In the genomic region with DNA sequence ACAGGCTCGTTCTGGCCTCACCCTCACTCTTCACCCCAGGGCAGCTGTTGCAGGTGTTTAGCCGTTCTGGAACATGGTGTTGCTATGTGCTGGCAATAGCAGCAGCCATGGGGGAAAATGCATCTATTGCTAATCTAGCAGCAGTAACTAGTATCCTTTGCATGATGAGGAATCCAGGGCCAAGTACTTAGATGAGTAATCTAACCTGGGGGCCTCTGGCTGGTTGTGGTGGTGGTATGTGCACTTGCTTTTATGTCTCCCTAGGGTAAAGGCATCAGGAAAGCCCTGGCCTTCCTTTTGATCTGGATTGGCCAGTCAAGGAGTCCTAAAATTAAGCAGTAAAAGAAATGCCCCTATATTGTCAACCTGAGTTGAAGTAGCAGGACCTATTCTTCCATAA, we compare ENCODE assay signal across 28 cellular contexts.
"Had no signal": no experiment of that assay in that cellular context is flagged by ENCODE, and none has a peak within 500 bp of the region (broad histone marks: within the 10 kb centered on the region; RNA-seq: fewer than 3 reads in every experiment).

No MANE protein-coding gene starts in this region.

- H3K36me3 ChIP-seq: heart left ventricle, left lung, lower lobe of right lung, neural progenitor cell, ovary, stomach, thyroid gland, transverse colon, upper lobe of right lung had no signal

- H3K9ac ChIP-seq: neural progenitor cell had no signal

- H3K36me3 Mint-ChIP-seq: mesothelial cell of epicardium; naive B cell; natural killer cell; neural progenitor cell; stimulated activated naive B cell treated with anti-CD40 and anti-IgM and Interleukin-4, amounts not matched to agents 10 μg/mL and 1 μg/mL and 100 μg/mL, for 72 hours had no signal

- H3K4me1 Mint-ChIP-seq: naive B cell; natural killer cell; neural progenitor cell; stimulated activated naive B cell treated with anti-CD40 and anti-IgM and Interleukin-4, amounts not matched to agents 10 μg/mL and 1 μg/mL and 100 μg/mL, for 72 hours had no signal

- DNase-seq: heart left ventricle; kidney; left colon; left lung; lower lobe of right lung; mammary epithelial cell; mesenchymal stem cell; naive B cell; natural killer cell; nephron progenitor cell; ovary; retina; right cardiac atrium; stimulated activated CD4-positive, alpha-beta T cell treated with anti-CD3 and anti-CD28 coated beads, Interleukin-12 subunit alpha, Interleukin-12 subunit beta, amount 100 ng/mL, for 4 hours; stimulated activated CD4-positive, alpha-beta T cell treated with anti-CD3 and anti-CD28 coated beads, Interleukin-15, amount 100 ng/mL, for 24 hours; stimulated activated CD4-positive, alpha-beta T cell treated with anti-CD3 and anti-CD28 coated beads, Interleukin-2, amount 100 ng/mL, for 24 hours; stimulated activated CD4-positive, alpha-beta T cell treated with anti-CD3 and anti-CD28 coated beads, Interleukin-4, amount 100 ng/mL, for 1 hour; stimulated activated naive B cell treated with anti-CD40 and anti-IgM and Interleukin-4, amounts not matched to agents 10 μg/mL and 1 μg/mL and 100 μg/mL, for 72 hours; stimulated activated naive CD8-positive, alpha-beta T cell treated with anti-CD3 and anti-CD28 coated beads, Interleukin-15, Interleukin-2, amounts not matched to agents 100 U/mL and 50 U/mL, for 24 hours; stomach; testis; thyroid gland; transverse colon; upper lobe of right lung had no signal

- H3K4me2 ChIP-seq: neural progenitor cell had no signal

- H3K27ac ChIP-seq: heart left ventricle, left lung, lower lobe of right lung, neural progenitor cell, ovary, skin epidermis, stomach, testis, thyroid gland, transverse colon, upper lobe of right lung had no signal

- H3K4me1 ChIP-seq: heart left ventricle, left lung, lower lobe of right lung, neural progenitor cell, stomach, testis, thyroid gland, transverse colon, upper lobe of right lung had no signal

- H2AFZ ChIP-seq: neural progenitor cell had no signal

- H3K27ac Mint-ChIP-seq: mesothelial cell of epicardium; natural killer cell; nephron progenitor cell; neural progenitor cell; progenitor cell of endocrine pancreas; stimulated activated naive B cell treated with anti-CD40 and anti-IgM and Interleukin-4, amounts not matched to agents 10 μg/mL and 1 μg/mL and 100 μg/mL, for 72 hours had no signal

- H3K9me3 Mint-ChIP-seq: nephron progenitor cell, neural progenitor cell had no signal

- H3K9me3 ChIP-seq: lower lobe of right lung, ovary, testis, thyroid gland, transverse colon, upper lobe of right lung had no signal

- H3K27me3 ChIP-seq: left lung, neural progenitor cell, ovary, stomach, testis, thyroid gland, transverse colon, upper lobe of right lung had no signal

- H3K4me3 ChIP-seq: heart left ventricle, left lung, lower lobe of right lung, neural progenitor cell, ovary, skin epidermis, stomach, testis, thyroid gland, transverse colon, upper lobe of right lung had no signal

- H3K27me3 Mint-ChIP-seq: progenitor cell of endocrine pancreas; stimulated activated naive B cell treated with anti-CD40 and anti-IgM and Interleukin-4, amounts not matched to agents 10 μg/mL and 1 μg/mL and 100 μg/mL, for 72 hours had no signal

- H3K4me3 Mint-ChIP-seq: mesothelial cell of epicardium; naive B cell; natural killer cell; nephron progenitor cell; neural progenitor cell; stimulated activated naive B cell treated with anti-CD40 and anti-IgM and Interleukin-4, amounts not matched to agents 10 μg/mL and 1 μg/mL and 100 μg/mL, for 72 hours had no signal
